In genomic region chr20:56380375-56380774, GRCh38 we compare ENCODE assay signal across 1 cellular context.
TF ChIP-seq lines count a peak whose summit lies in the region.

No MANE protein-coding gene starts in this region.

TF ChIP-seq in endothelial cell of umbilical vein, 7 proteins besides CTCF, POLR2A, EP300 and RAD21:
- TF ChIP-seq, protein P1, sequence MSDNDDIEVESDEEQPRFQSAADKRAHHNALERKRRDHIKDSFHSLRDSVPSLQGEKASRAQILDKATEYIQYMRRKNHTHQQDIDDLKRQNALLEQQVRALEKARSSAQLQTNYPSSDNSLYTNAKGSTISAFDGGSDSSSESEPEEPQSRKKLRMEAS (IDR thresholded peaks at IDR 0.05; ENCODE audit: insufficient read depth, insufficient read length), result no peak
- TF ChIP-seq GATA2 (IDR thresholded peaks at IDR 0.05; ENCODE audit: insufficient read depth, insufficient read length, low read depth, low read length), result no peak
